In genomic region chr14:95679995-95680735, GRCh38 we compare ENCODE assay signal across 1 cellular context.
TF ChIP-seq lines count a peak whose summit lies in the region.

No MANE protein-coding gene starts in this region.

TF ChIP-seq in GM23338, 12 proteins besides CTCF, POLR2A, EP300 and RAD21 (continued from another document):
- TF ChIP-seq ETS1 (IDR thresholded peaks at IDR 0.05) (no peak), POLR2AphosphoS5 (IDR thresholded peaks at IDR 0.05; ENCODE audit: low read depth) (no peak)
TF ChIP-seq in GM23338: peak in this region for 0.
